ENCODE assay signal across 8 cellular contexts in the genomic region with DNA sequence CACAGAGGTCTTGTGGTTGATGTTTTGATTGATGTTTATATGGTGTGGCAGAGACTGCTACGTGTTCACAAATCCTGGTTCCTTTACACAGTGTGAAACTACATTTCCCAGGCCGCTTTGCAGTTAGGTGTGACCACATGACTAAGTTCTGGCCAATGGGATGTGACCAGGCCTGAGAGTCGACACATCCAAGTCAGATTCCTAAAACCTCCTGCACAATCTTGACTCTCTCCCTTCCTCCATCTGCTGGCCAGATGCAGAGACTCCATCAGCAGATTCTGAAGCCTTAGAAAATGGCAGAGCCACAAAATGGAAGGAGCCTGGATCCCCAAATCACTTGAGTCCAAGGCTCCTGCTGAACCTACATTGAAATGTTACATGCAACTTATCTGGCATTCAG. TPM values are rescaled to one million over a fixed set of nuclear protein-coding genes. Genes with fewer than 3 reads are reported as not detected.
DNase-seq lines count a peak whose midpoint lies in the region; ATAC-seq, FAIRE-seq and TF ChIP-seq lines count a peak whose summit lies in the region.

No MANE protein-coding gene starts in this region.

- H3K27ac ChIP-seq in RWPE2 (ENCODE audit: poor library complexity, severe bottlenecking) (no peak overlapping the region), esophagus squamous epithelium (no peak overlapping the region)

- in situ Hi-C loops in GM13977 (cut with MboI; ENCODE audit: low pct_unique_long_range_greater_than_20kb, low sequenced_read_pairs, unreplicated experiment): no loop called here

- H3K4me1 ChIP-seq in RWPE2 (ENCODE audit: insufficient read depth, poor library complexity, severe bottlenecking): no peaks in the 10 kb centered on the region
- H3K4me1 ChIP-seq in esophagus squamous epithelium: no peaks in the 10 kb centered on the region

- no peaks in the 10 kb centered on the region for H3K27me3 ChIP-seq in RWPE2 (ENCODE audit: insufficient read depth, poor library complexity, severe bottlenecking)
- H3K27me3 ChIP-seq in esophagus squamous epithelium: no peaks in the 10 kb centered on the region

- peak; percentile 85 for FAIRE-seq in A204.1 (lab: Jason Lieb, UNC)
- FAIRE-seq in urothelium cell line (lab: Jason Lieb, UNC): no peak

- no peak overlapping the region for H3K4me3 ChIP-seq in RWPE2 (ENCODE audit: severe bottlenecking)
- H3K4me3 ChIP-seq in esophagus squamous epithelium: no peak overlapping the region

- H3K9me3 ChIP-seq in RWPE2 (ENCODE audit: severe bottlenecking): no peaks in the 10 kb centered on the region
- no peaks in the 10 kb centered on the region for H3K9me3 ChIP-seq in esophagus squamous epithelium

- intact Hi-C loops in head of caudate nucleus (cut with DNase I): no loop called here
- intact Hi-C loops in esophagus squamous epithelium (cut with DNase I): no loop called here

- peak; percentile 90 for ATAC-seq in RWPE2 (ENCODE audit: low read depth)
- no peak for ATAC-seq in GM18520 (IDR thresholded peaks at IDR 0.05; ENCODE audit: unreplicated experiment)
- ATAC-seq in HG02981 (IDR thresholded peaks at IDR 0.05; ENCODE audit: unreplicated experiment): no peak

- peaks cover 33% of the 10 kb centered on the region for H3K36me3 ChIP-seq in RWPE2 (ENCODE audit: low read depth)
- peaks cover 0 to 98% (median 9%) of the 10 kb centered on the region in 3 donors for H3K36me3 ChIP-seq in esophagus squamous epithelium

- DNase-seq in GM13977 (ENCODE audit: low spot score) (peak; percentile 60), RWPE2 (ENCODE audit: low spot score) (no peak), head of caudate nucleus (peak in 22 of 42 donors; percentile 13 to 63 (median 40)), urothelium cell line (ENCODE audit: low spot score) (peak; percentile 60), esophagus squamous epithelium (lab: John Stamatoyannopoulos, UW) (no peak)

- TF ChIP-seq CTCF in GM13977 (IDR thresholded peaks at IDR 0.05; ENCODE audit: extremely low read depth, insufficient read depth, missing control alignments) (no peak), RWPE2 (IDR thresholded peaks at IDR 0.05; ENCODE audit: poor library complexity, severe bottlenecking) (peak; percentile 30), esophagus squamous epithelium (IDR thresholded peaks at IDR 0.05) (no peak)

- TF ChIP-seq POLR2A in esophagus squamous epithelium (IDR thresholded peaks at IDR 0.05): no peak

- 54 to 61% methylated on average over 3 of the region's 3 CpGs for WGBS in esophagus squamous epithelium, 2 donors

RNA-seq across cellular contexts. Expression of a gene that starts 12.6 kb away (rescaled TPM):
- 10 to 100 TPM in 1 of 4 donors, 1 to 10 TPM in 3; 3.1 to 21.4 (median 5.3) TPM for total RNA-seq in esophagus squamous epithelium

RNA-seq across cellular contexts. Expression of a gene that starts 14.4 kb away (rescaled TPM):
- 10 to 100 TPM in 2 of 4 donors, 1 to 10 TPM in 2; 3.8 to 12.4 (median 8.2) TPM for total RNA-seq in esophagus squamous epithelium

RNA-seq across cellular contexts. Expression of a gene that starts 15.8 kb away (rescaled TPM):
- total RNA-seq in esophagus squamous epithelium: not detected

RNA-seq across cellular contexts. Expression of a gene that starts 22.8 kb away (rescaled TPM):
- total RNA-seq in esophagus squamous epithelium: 1 to 10 TPM in 1 of 4 donors, under 1 TPM in 2, not detected in 1; 0.13 to 1.5 (median 0.56) TPM

RNA-seq across cellular contexts. Expression of a gene that starts 40.2 kb away (rescaled TPM):
- total RNA-seq in esophagus squamous epithelium: not detected

Comparison
In these comparisons a context has a peak if more than half of its experiments do, and no peak if none do; other contexts are left out.
1. DNase-seq: peak in GM13977 (single experiment), head of caudate nucleus (22 of 42) and urothelium cell line (single experiment); none in RWPE2 (single experiment) and esophagus squamous epithelium (single experiment).